Comparison of ENCODE assay signal across 15 cellular contexts in the genomic region with DNA sequence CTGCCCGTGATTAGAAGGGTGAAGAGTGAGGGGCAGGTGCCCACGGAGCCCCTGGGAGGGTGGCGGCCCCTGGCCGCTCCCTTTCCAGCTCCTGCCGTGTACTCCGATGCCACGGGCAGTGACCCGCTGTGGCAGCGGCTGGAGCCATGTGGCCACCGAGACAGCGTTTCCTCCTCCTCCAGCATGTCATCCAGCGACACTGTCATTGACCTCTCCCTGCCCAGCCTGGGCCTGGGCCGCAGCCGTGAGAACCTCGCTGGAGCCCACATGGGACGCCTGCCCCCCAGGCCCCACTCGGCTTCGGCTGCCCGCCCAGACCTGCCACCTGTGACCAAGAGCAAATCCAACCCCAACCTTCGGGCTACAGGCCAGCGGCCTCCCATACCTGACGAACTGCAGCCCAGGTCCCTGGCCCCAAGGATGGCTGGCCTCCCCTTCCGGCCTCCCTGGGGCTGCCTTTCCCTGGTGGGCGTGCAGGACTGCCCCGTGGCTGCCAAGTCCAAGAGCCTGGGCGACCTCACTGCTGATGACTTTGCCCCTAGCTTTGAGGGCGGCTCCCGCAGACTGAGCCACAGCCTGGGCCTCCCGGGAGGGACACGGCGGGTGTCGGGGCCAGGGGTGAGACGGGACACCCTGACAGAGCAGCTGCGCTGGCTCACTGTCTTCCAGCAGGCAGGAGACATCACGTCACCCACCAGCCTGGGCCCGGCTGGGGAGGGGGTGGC. TPM values are rescaled to one million over a fixed set of nuclear protein-coding genes. Genes with fewer than 3 reads are reported as not detected.
"Had no signal": no experiment of that assay in that cellular context is flagged by ENCODE, and none has a peak within 500 bp of the region (broad histone marks: within the 10 kb centered on the region; RNA-seq: fewer than 3 reads in every experiment).

No MANE protein-coding gene starts in this region.

- H3K4me1 ChIP-seq: ascending aorta, upper lobe of right lung had no signal

- ATAC-seq: activated CD8-positive, alpha-beta memory T cell treated with anti-CD3 and anti-CD28 coated beads, Interleukin-2, amount 10 ng/mL, durations not matched to agents 7 days and 5 days; activated T-cell treated with anti-CD3 and anti-CD28 coated beads, Interleukin-2, amount 50 U/mL, for 72 hours; lower lobe of right lung; naive thymus-derived CD4-positive, alpha-beta T cell; upper lobe of right lung had no signal

- H3K4me3 ChIP-seq: ascending aorta, dorsolateral prefrontal cortex, lower lobe of right lung, upper lobe of right lung had no signal

- DNase-seq: activated CD4-positive, alpha-beta T cell treated with anti-CD3 and anti-CD28 coated beads, Interleukin-2, amount 50 U/mL, for 48 hours; activated CD4-positive, CD25-positive, alpha-beta regulatory T cell treated with anti-CD3 and anti-CD28 coated beads, Interleukin-2, amount 50 U/mL, for 72 hours; activated CD8-positive, alpha-beta memory T cell treated with anti-CD3 and anti-CD28 coated beads, Interleukin-2, amount 10 ng/mL, durations not matched to agents 7 days and 5 days; activated gamma-delta T cell treated with Interleukin-2 at 50 U/mL for 16 hours; activated T-cell treated with anti-CD3 and anti-CD28 coated beads, Interleukin-2, amount 50 U/mL, for 72 hours; immature natural killer cell; lower lobe of right lung; midbrain; naive thymus-derived CD4-positive, alpha-beta T cell; stimulated activated CD4-positive, alpha-beta T cell treated with anti-CD3 and anti-CD28 coated beads, Interleukin-4, amount 100 ng/mL, for 1 hour; upper lobe of right lung had no signal

- H3K9me3 ChIP-seq: ascending aorta, lower lobe of right lung, upper lobe of right lung had no signal

- H3K27ac ChIP-seq: ascending aorta, lower lobe of right lung, upper lobe of right lung had no signal

RNA-seq across cellular contexts. Expression of gene HES5, which starts 25.7 kb away (rescaled TPM):
- total RNA-seq: activated CD8-positive, alpha-beta memory T cell treated with anti-CD3 and anti-CD28 coated beads, Interleukin-2, amount 10 ng/mL, durations not matched to agents 7 days and 5 days; ascending aorta; chondrocyte; naive thymus-derived CD4-positive, alpha-beta T cell had no signal
- polyA plus RNA-seq: immature natural killer cell; naive thymus-derived CD4-positive, alpha-beta T cell had no signal

RNA-seq across cellular contexts. Expression of gene PLCH2, which starts 28.3 kb away (rescaled TPM):
- total RNA-seq: ascending aorta, progenitor cell of endocrine pancreas had no signal
